In the genomic region with DNA sequence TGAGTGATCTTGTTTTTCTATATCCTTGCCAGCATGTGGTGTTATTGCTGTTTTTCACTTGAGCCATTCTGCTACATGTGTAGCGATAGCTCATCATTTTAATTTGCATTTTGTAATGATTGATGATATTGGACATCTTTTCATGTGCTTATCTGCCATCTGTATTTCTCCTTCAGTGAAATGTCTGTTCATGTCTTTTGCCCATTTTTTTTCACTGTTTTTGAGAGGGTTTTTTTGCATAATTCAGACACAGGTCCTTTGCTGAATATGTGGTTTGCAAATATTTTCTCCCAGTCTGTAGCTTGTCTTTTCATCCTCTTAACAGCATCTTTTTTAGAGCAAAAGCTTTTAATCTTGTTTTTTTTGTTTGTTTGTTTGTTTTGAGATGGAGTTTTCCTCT, we compare ENCODE assay signal across 6 cellular contexts.
"Had no signal": no experiment of that assay in that cellular context is flagged by ENCODE, and none has a peak within 500 bp of the region (broad histone marks: within the 10 kb centered on the region; RNA-seq: fewer than 3 reads in every experiment).

No MANE protein-coding gene starts in this region.

- DNase-seq: IMR-90, KBM-7, KG1 had no signal

- H3K27ac ChIP-seq: HL-60 had no signal

- H3K4me3 ChIP-seq: K562 had no signal

- ATAC-seq: HepG2, K562 had no signal
